In the genomic region with DNA sequence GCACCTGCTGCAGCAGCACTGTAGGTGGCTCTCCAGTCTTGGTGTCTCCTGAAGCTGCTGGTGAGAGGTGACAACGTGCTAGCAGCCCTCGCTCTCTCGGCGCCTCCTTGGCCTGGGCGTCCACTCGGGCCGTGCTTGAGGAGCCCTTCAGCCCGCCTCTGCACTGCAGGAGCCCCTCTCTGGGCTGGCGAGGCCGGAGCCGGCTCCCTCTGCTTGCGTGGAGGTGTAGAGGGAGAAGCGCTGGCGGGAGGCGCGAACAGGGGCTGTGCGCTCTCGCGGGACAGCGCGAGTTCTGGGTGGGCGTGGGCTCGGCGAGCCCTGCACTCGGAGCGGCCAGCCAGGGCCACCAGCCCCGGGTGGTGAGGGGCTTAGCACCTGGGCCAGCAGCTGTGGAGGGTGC, we compare ENCODE assay signal across 34 cellular contexts.
"Had no signal": no experiment of that assay in that cellular context is flagged by ENCODE, and none has a peak within 500 bp of the region (broad histone marks: within the 10 kb centered on the region; RNA-seq: fewer than 3 reads in every experiment).

No MANE protein-coding gene starts in this region.

- H3K36me3 ChIP-seq: MG63 had no signal

- H3K27ac ChIP-seq: KMS-11 had no signal

- H3K4me3 ChIP-seq: MG63 had no signal

- H3K4me2 ChIP-seq: KMS-11 had no signal

- H3K9ac ChIP-seq: KMS-11 had no signal

- DNase-seq: Karpas-422, Kasumi-1, KG1, MG63, MM.1S, MV-4-11, NCI-H1048, NCI-H1092, NCI-H1092 treated with DMSO at 0.1 percent for 48 hours, NCI-H1105, NCI-H1105 treated with DMSO at 0.1 percent for 48 hours, NCI-H1417, NCI-H1417 treated with DMSO at 0.1 percent for 48 hours, NCI-H1436, NCI-H1436 treated with DMSO at 0.1 percent for 48 hours, NCI-H146, NCI-H1694, NCI-H1694 treated with DMSO at 0.1 percent for 48 hours, NCI-H187, NCI-H187 treated with DMSO at 0.1 percent for 48 hours, NCI-H1930, NCI-H2029, NCI-H2029 treated with DMSO at 0.1 percent for 48 hours, NCI-H2081, NCI-H2081 treated with DMSO at 0.1 percent for 48 hours, NCI-H2107, NCI-H2171, NCI-H2171 treated with DMSO at 0.1 percent for 48 hours, NCI-H2227 treated with DMSO at 0.1 percent for 48 hours, NCI-H226, NCI-H345, NCI-H446, NCI-H446 treated with DMSO at 0.1 percent for 48 hours had no signal
